33 cellular contexts compared by ENCODE assay signal in the genomic region with DNA sequence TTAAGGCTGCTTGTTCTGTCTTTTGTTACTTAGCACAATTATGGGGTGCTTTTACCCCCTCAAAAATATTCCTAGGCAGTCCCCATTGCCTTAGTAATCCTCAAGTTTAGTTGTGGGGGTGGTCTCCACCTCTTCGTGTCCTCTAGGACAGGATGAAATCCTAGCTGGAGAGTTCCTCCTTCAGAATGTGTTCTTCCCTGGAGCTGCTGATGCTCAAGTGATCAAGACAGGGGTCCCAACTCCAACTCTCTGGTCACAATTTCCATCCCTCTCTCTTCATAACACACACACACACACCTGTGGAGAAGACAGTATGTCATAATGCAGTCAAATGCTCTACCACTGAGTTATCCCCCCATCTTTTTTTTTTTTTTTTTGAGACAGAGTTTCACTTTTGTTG.
"Had no signal": no experiment of that assay in that cellular context is flagged by ENCODE, and none has a peak within 500 bp of the region (broad histone marks: within the 10 kb centered on the region; RNA-seq: fewer than 3 reads in every experiment).

No MANE protein-coding gene starts in this region.

- DNase-seq: activated CD4-positive, alpha-beta T cell treated with anti-CD3 and anti-CD28 coated beads for 1 hour; activated CD4-positive, alpha-beta T cell treated with anti-CD3 and anti-CD28 coated beads for 48 hours; activated CD4-positive, alpha-beta T cell treated with anti-CD3 and anti-CD28 coated beads, Interleukin-2, amount 50 U/mL, for 48 hours; activated CD4-positive, CD25-positive, alpha-beta regulatory T cell; activated CD8-positive, alpha-beta T cell treated with anti-CD3 and anti-CD28 coated beads, Interleukin-2, amount 10 ng/mL, durations not matched to agents 7 days and 5 days; activated gamma-delta T cell; activated naive CD4-positive, alpha-beta T cell treated with Interleukin-2 at 50 U/mL for 16 hours; activated naive CD8-positive, alpha-beta T cell treated with anti-CD3 and anti-CD28 coated beads, Interleukin-2, amount 10 ng/mL, durations not matched to agents 7 days and 5 days; activated T-cell treated with anti-CD3 and anti-CD28 coated beads, Interleukin-2, amount 50 U/mL, for 24 hours; amygdala; caudate nucleus; cerebellar nuclear complex; NCI-H1092 treated with DMSO at 0.1 percent for 48 hours; NCI-H1417; NCI-H146; NCI-H1930; NCI-H2081 treated with DMSO at 0.1 percent for 48 hours; NCI-H345; NCI-H524 treated with DMSO at 0.1 percent for 48 hours; RPMI8226; SHP77 treated with DMSO at 0.1 percent for 48 hours; T-cell; T-helper 17 cell; T-helper 9 cell had no signal

- ATAC-seq: activated CD8-positive, alpha-beta T cell treated with anti-CD3 and anti-CD28 coated beads, Interleukin-2, amount 10 ng/mL, durations not matched to agents 7 days and 5 days; K562; Panc1; SK-N-SH treated with all-trans-retinoic acid at 6 μM for 48 hours; T-cell; T-helper 17 cell had no signal

- H3K4me3 ChIP-seq: ascending aorta, K562 had no signal

- H3K36me3 Mint-ChIP-seq: activated naive CD4-positive, alpha-beta T cell treated with anti-CD3 and anti-CD28 coated beads, Interleukin-2, amount 50 U/mL, for 24 hours had no signal

- H3K27me3 ChIP-seq: ascending aorta had no signal

- H3K27me3 Mint-ChIP-seq: activated naive CD4-positive, alpha-beta T cell treated with anti-CD3 and anti-CD28 coated beads, Interleukin-2, amount 50 U/mL, for 24 hours; activated T-cell treated with anti-CD3 and anti-CD28 coated beads, Interleukin-2, amount 50 U/mL, for 24 hours; brain; T-cell; T-helper 17 cell had no signal

- H3K9me3 ChIP-seq: ascending aorta had no signal

- H3K27ac ChIP-seq: ascending aorta, VCaP had no signal

- FAIRE-seq: bronchial epithelial cell, K562 had no signal

- H3K4me3 Mint-ChIP-seq: activated CD8-positive, alpha-beta T cell treated with anti-CD3 and anti-CD28 coated beads, Interleukin-2, amount 10 ng/mL, durations not matched to agents 7 days and 5 days; activated naive CD4-positive, alpha-beta T cell treated with anti-CD3 and anti-CD28 coated beads, Interleukin-2, amount 50 U/mL, for 24 hours; activated naive CD8-positive, alpha-beta T cell treated with anti-CD3 and anti-CD28 coated beads, Interleukin-2, amount 10 ng/mL, durations not matched to agents 7 days and 5 days; activated T-cell treated with anti-CD3 and anti-CD28 coated beads, Interleukin-2, amount 50 U/mL, for 24 hours; brain; T-cell; T-helper 17 cell had no signal

- H3K9me3 Mint-ChIP-seq: activated naive CD4-positive, alpha-beta T cell treated with anti-CD3 and anti-CD28 coated beads, Interleukin-2, amount 50 U/mL, for 24 hours; activated naive CD8-positive, alpha-beta T cell treated with anti-CD3 and anti-CD28 coated beads, Interleukin-2, amount 10 ng/mL, durations not matched to agents 7 days and 5 days; brain had no signal

- H3K27ac Mint-ChIP-seq: activated CD8-positive, alpha-beta T cell treated with anti-CD3 and anti-CD28 coated beads, Interleukin-2, amount 10 ng/mL, durations not matched to agents 7 days and 5 days; activated naive CD4-positive, alpha-beta T cell treated with anti-CD3 and anti-CD28 coated beads, Interleukin-2, amount 50 U/mL, for 24 hours; activated naive CD8-positive, alpha-beta T cell treated with anti-CD3 and anti-CD28 coated beads, Interleukin-2, amount 10 ng/mL, durations not matched to agents 7 days and 5 days; activated T-cell treated with anti-CD3 and anti-CD28 coated beads, Interleukin-2, amount 50 U/mL, for 24 hours; activated T-helper 2 cell treated with anti-CD3 and anti-CD28 coated beads, Interferon-gamma antibody, Interleukin-2, Interleukin-4, amounts not matched to agents 10 μg/mL and 5 μg/mL and 100 μg/mL, durations not matched to agents 14 hours and 24 hours and 36 hours; brain; T-cell had no signal
